ENCODE assay signal across 16 cellular contexts in the genomic region with DNA sequence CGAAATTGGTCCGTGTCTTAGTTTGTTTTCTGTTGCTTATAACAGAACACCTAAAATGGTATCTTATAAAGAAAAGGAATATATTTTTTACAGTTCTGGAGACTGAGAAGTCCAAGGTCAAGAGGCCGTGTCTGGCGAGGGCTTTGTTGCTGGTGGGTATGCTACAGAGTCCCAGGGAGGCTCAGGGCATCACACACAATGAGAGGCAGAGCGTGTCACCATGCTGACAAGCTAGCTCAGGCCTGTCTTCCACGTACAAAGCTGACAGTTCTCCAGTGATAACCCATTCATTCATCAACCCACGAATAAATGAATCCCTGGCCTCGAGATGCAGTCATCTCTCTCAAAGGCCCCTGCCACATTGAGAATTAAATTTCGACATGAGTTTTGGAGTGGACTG. TPM values are rescaled to one million over a fixed set of nuclear protein-coding genes. Genes with fewer than 3 reads are reported as not detected.
DNase-seq lines count a peak whose midpoint lies in the region; ATAC-seq, FAIRE-seq and TF ChIP-seq lines count a peak whose summit lies in the region.
"Had no signal": no experiment of that assay in that cellular context is flagged by ENCODE, and none has a peak within 500 bp of the region (broad histone marks: within the 10 kb centered on the region; RNA-seq: fewer than 3 reads in every experiment).

No MANE protein-coding gene starts in this region.

- intact Hi-C loops in natural killer cell (cut with micrococcal nuclease) (no loop called here), kidney (cut with DNase I) (no loop called here)

- H2AFZ ChIP-seq in KMS-11 (ENCODE audit: low read depth): peak overlapping the region; percentile 65

- H3K4me1 Mint-ChIP-seq in natural killer cell treated with Interleukin-12 subunit alpha and Interleukin-12 subunit beta and Interleukin-15 and Interleukin-18, amount 100 ng/mL, for 72 hours (ENCODE audit: low read depth in 2 of 2): peaks cover 0 to 10% of the 10 kb centered on the region in 2 donors
- H3K4me1 Mint-ChIP-seq in natural killer cell (no peaks in the 10 kb centered on the region), type B pancreatic cell (ENCODE audit: unreplicated experiment) (no peaks in the 10 kb centered on the region)
- H3K4me1 Mint-ChIP-seq: activated CD4-positive, alpha-beta T cell treated with anti-CD3 and anti-CD28 coated beads, Interleukin-2, amount 10 ng/mL, durations not matched to agents 7 days and 5 days; memory B cell had no signal

- H3K27me3 ChIP-seq in KMS-11 (ENCODE audit: insufficient read depth, low read depth): no peaks in the 10 kb centered on the region
- H3K27me3 ChIP-seq: BE2C, suprapubic skin had no signal

- H3K36me3 ChIP-seq in KMS-11 (ENCODE audit: insufficient read depth) (no peaks in the 10 kb centered on the region), kidney (ENCODE audit: control insufficient read depth in 1 of 2, insufficient read depth in 2 of 2, low read length in 2 of 2) (peaks cover 0 to 4% of the 10 kb centered on the region in 2 donors)
- H3K36me3 ChIP-seq: BE2C, suprapubic skin had no signal

- no peaks in the 10 kb centered on the region for H3K27me3 Mint-ChIP-seq in natural killer cell treated with Interleukin-12 subunit alpha and Interleukin-12 subunit beta and Interleukin-15 and Interleukin-18, amount 100 ng/mL, for 72 hours
- H3K27me3 Mint-ChIP-seq in natural killer cell (ENCODE audit: low read depth in 2 of 2) (no peaks in the 10 kb centered on the region), type B pancreatic cell (no peaks in the 10 kb centered on the region)
- H3K27me3 Mint-ChIP-seq: activated CD4-positive, alpha-beta T cell treated with anti-CD3 and anti-CD28 coated beads, Interleukin-2, amount 10 ng/mL, durations not matched to agents 7 days and 5 days; effector memory CD8-positive, alpha-beta T cell; memory B cell had no signal

- H3K36me3 Mint-ChIP-seq in natural killer cell treated with Interleukin-12 subunit alpha and Interleukin-12 subunit beta and Interleukin-15 and Interleukin-18, amount 100 ng/mL, for 72 hours: no peaks in the 10 kb centered on the region
- H3K36me3 Mint-ChIP-seq in natural killer cell (no peaks in the 10 kb centered on the region), type B pancreatic cell (peaks cover 30% of the 10 kb centered on the region)
- H3K36me3 Mint-ChIP-seq: memory B cell had no signal

- peak in 1 of 2 donors; percentile 67 for ATAC-seq in natural killer cell treated with Interleukin-12 subunit alpha and Interleukin-12 subunit beta and Interleukin-15 and Interleukin-18, amount 100 ng/mL, for 72 hours
- ATAC-seq in natural killer cell: no peak
- ATAC-seq in GM21576 (IDR thresholded peaks at IDR 0.05; ENCODE audit: unreplicated experiment): no peak

- DNase-seq in natural killer cell treated with Interleukin-12 subunit alpha and Interleukin-12 subunit beta and Interleukin-15 and Interleukin-18, amount 100 ng/mL, for 72 hours (ENCODE audit: low spot score): no peak
- DNase-seq in natural killer cell (no peak), epithelial cell of prostate (ENCODE audit: low read depth, low spot score) (no peak), type B pancreatic cell (ENCODE audit: extremely low spot score, unreplicated experiment) (no peak), kidney (no peak), NCI-H187 (lab: John Stamatoyannopoulos, UW) (no peak)
- DNase-seq: activated CD4-positive, alpha-beta T cell treated with anti-CD3 and anti-CD28 coated beads, Interleukin-2, amount 10 ng/mL, durations not matched to agents 7 days and 5 days; BE2C; DMS153; effector memory CD8-positive, alpha-beta T cell; NCI-H2029 treated with DMSO at 0.1 percent for 48 hours; occipital lobe had no signal

- no peaks in the 10 kb centered on the region for H3K79me2 ChIP-seq in KMS-11 (ENCODE audit: insufficient read depth, low read depth)

- no peak for TF ChIP-seq CTCF in natural killer cell (IDR thresholded peaks at IDR 0.05)
- no peak for TF ChIP-seq CTCF in KMS-11 (conservative IDR thresholded peaks at IDR 0.05; ENCODE audit: low read depth, low read length)
- no peak for TF ChIP-seq CTCF in type B pancreatic cell (conservative IDR thresholded peaks at IDR 0.05)
- TF ChIP-seq CTCF in kidney (IDR thresholded peaks at IDR 0.05; ENCODE audit: borderline replicate concordance, extremely low read depth, insufficient read depth): no peak

- H3K27ac Mint-ChIP-seq in natural killer cell treated with Interleukin-12 subunit alpha and Interleukin-12 subunit beta and Interleukin-15 and Interleukin-18, amount 100 ng/mL, for 72 hours: peak overlapping the region; percentile 69 to 88
- H3K27ac Mint-ChIP-seq in natural killer cell: no peak overlapping the region
- H3K27ac Mint-ChIP-seq in type B pancreatic cell: peak overlapping the region; percentile 55
- H3K27ac Mint-ChIP-seq: effector memory CD8-positive, alpha-beta T cell; memory B cell had no signal

- no peaks in the 10 kb centered on the region for H3K9me3 Mint-ChIP-seq in natural killer cell treated with Interleukin-12 subunit alpha and Interleukin-12 subunit beta and Interleukin-15 and Interleukin-18, amount 100 ng/mL, for 72 hours
- no peaks in the 10 kb centered on the region for H3K9me3 Mint-ChIP-seq in natural killer cell
- H3K9me3 Mint-ChIP-seq in type B pancreatic cell: no peaks in the 10 kb centered on the region
- H3K9me3 Mint-ChIP-seq: effector memory CD8-positive, alpha-beta T cell; memory B cell had no signal

- H3K9ac ChIP-seq in KMS-11 (peak overlapping the region; percentile 40; the same call in 1 of the 2 replicates), kidney (ENCODE audit: low read length in 2 of 2) (no peak overlapping the region)

- H3K4me3 Mint-ChIP-seq in natural killer cell treated with Interleukin-12 subunit alpha and Interleukin-12 subunit beta and Interleukin-15 and Interleukin-18, amount 100 ng/mL, for 72 hours: peak overlapping the region; percentile 25
- H3K4me3 Mint-ChIP-seq in natural killer cell (no peak overlapping the region), type B pancreatic cell (no peak overlapping the region)
- H3K4me3 Mint-ChIP-seq: activated CD4-positive, alpha-beta T cell treated with anti-CD3 and anti-CD28 coated beads, Interleukin-2, amount 10 ng/mL, durations not matched to agents 7 days and 5 days; effector memory CD8-positive, alpha-beta T cell; memory B cell had no signal

- no peaks in the 10 kb centered on the region for H3K9me3 ChIP-seq in kidney (ENCODE audit: control insufficient read depth in 1 of 2, low read length in 2 of 2)
- H3K9me3 ChIP-seq: BE2C, suprapubic skin had no signal

- H3K4me3 ChIP-seq in KMS-11 (IDR thresholded peaks at IDR 0.05; ENCODE audit: insufficient read depth, low read depth, low read length) (no peak overlapping the region), kidney (ENCODE audit: low read length in 2 of 2) (no peak overlapping the region)
- H3K4me3 ChIP-seq: suprapubic skin had no signal

- H3K27ac ChIP-seq in KMS-11 (peak overlapping the region; percentile 90), epithelial cell of prostate (peak overlapping the region; percentile 37), kidney (ENCODE audit: low read depth in 2 of 2, low read length in 2 of 2) (no peak overlapping the region)
- H3K27ac ChIP-seq: suprapubic skin had no signal

- no peaks in the 10 kb centered on the region for H4K20me1 ChIP-seq in KMS-11 (ENCODE audit: insufficient read depth)

- H3K4me1 ChIP-seq in KMS-11 (ENCODE audit: low read depth, poor library complexity, severe bottlenecking) (peaks cover 18% of the 10 kb centered on the region), kidney (ENCODE audit: control insufficient read depth in 1 of 2, insufficient read depth in 1 of 2, low read depth in 1 of 2, low read length in 2 of 2) (no peaks in the 10 kb centered on the region)
- H3K4me1 ChIP-seq: BE2C had no signal

- no peak for FAIRE-seq in kidney (lab: Jason Lieb, UNC)

- peak overlapping the region; percentile 63 for H3K4me2 ChIP-seq in KMS-11

RNA-seq across cellular contexts. Expression of a gene that starts 56.7 kb away (rescaled TPM):
- 10 to 100 TPM; 66.3 to 95.2 TPM for total RNA-seq in natural killer cell treated with Interleukin-12 subunit alpha and Interleukin-12 subunit beta and Interleukin-15 and Interleukin-18, amount 100 ng/mL, for 72 hours
- total RNA-seq in natural killer cell: 10 to 100 TPM; 57.1 to 79.5 (median 61.8) TPM
- 45.8 and 83.5 TPM in 2 replicates for total RNA-seq in type B pancreatic cell (ENCODE audit: low replicate concordance)
- 46.4 TPM for total RNA-seq in kidney
- 12.0 TPM for polyA plus RNA-seq in kidney (ENCODE audit: insufficient read depth, low read depth, low replicate concordance)

Comparison
In these comparisons a context has a peak if more than half of its experiments do, and no peak if none do; other contexts are left out.
1. H3K27ac Mint-ChIP-seq: peak in natural killer cell treated with Interleukin-12 subunit alpha and Interleukin-12 subunit beta and Interleukin-15 and Interleukin-18, amount 100 ng/mL, for 72 hours (2 of 2) and type B pancreatic cell (single experiment); none in natural killer cell (0 of 2).
2. H3K27ac ChIP-seq: peak in KMS-11 (single experiment) and epithelial cell of prostate (single experiment); none in kidney (0 of 2).